ENCODE assay signal across 8 cellular contexts in genomic region chr3:183427206-183428139, GRCh38. TPM values are rescaled to one million over a fixed set of nuclear protein-coding genes. Genes with fewer than 3 reads are reported as not detected.
A peak's percentile ranks its signal among the peaks of the same experiment; 100 is the strongest.
DNase-seq lines count a peak whose midpoint lies in the region; ATAC-seq, FAIRE-seq and TF ChIP-seq lines count a peak whose summit lies in the region.

No MANE protein-coding gene starts in this region.

- H3K27ac Mint-ChIP-seq in activated naive CD4-positive, alpha-beta T cell treated with anti-CD3 and anti-CD28 coated beads, Interleukin-2, amount 10 ng/mL, durations not matched to agents 7 days and 5 days, result no peak overlapping the region
- H3K27ac Mint-ChIP-seq in activated B cell treated with CpG ODN at 0.5 μM for 24 hours, result no peak overlapping the region

- H3K4me1 ChIP-seq in iPS DF 6.9 (ENCODE audit: control insufficient read depth, insufficient read depth, low read length), result peaks cover 2% of the 10 kb centered on the region; the same call in 1 of the 2 replicates
- H3K4me1 ChIP-seq in small intestine (ENCODE audit: control insufficient read depth in 2 of 2, insufficient read depth in 1 of 2, low read depth in 1 of 2, low read length in 1 of 2), result peaks cover 0 to 2% of the 10 kb centered on the region in 2 donors

- CTCF ChIA-PET in activated naive CD4-positive, alpha-beta T cell treated with anti-CD3 and anti-CD28 coated beads, Interleukin-2, amount 10 ng/mL, durations not matched to agents 7 days and 5 days (lab: Charles Lee), result interaction anchor here (1.3 to 1.6 kb wide), 3 partner anchors 17 to 46 kb away, joined by 3 to 4 read pairs (median 3); no protein-coding TSS in a partner anchor
- CTCF ChIA-PET in activated B cell treated with CpG ODN at 0.5 μM for 24 hours (lab: Charles Lee), result interaction anchor here (1.0 kb wide), 1 partner anchor 339 kb away, joined by 3 read pairs; no protein-coding TSS in a partner anchor

- no CpG with 5 or more reads among the region's 40 CpGs for WGBS in iPS DF 6.9 (ENCODE audit: insufficient coverage, insufficient read length)
- WGBS in small intestine, 3 donors, result 24 to 29% (median 24%) methylated on average over 40 of the region's 40 CpGs

- H3K4me3 Mint-ChIP-seq in activated naive CD4-positive, alpha-beta T cell treated with anti-CD3 and anti-CD28 coated beads, Interleukin-2, amount 10 ng/mL, durations not matched to agents 7 days and 5 days, result peak overlapping the region; percentile 75
- peak overlapping the region; percentile 81 for H3K4me3 Mint-ChIP-seq in activated B cell treated with CpG ODN at 0.5 μM for 24 hours

- no peak for FAIRE-seq in small intestine (lab: Jason Lieb, UNC)

- intact Hi-C loops in activated B cell treated with CpG ODN at 0.5 μM for 24 hours (cut with micrococcal nuclease), result loop anchor here (2.0 kb wide), 1 partner anchor 19 kb away; no protein-coding TSS in a partner anchor

- peak overlapping the region; percentile 98 for H3K4me3 ChIP-seq in iPS DF 6.9 (ENCODE audit: low read length)
- H3K4me3 ChIP-seq in small intestine (ENCODE audit: low read depth in 1 of 2, low read length in 2 of 2), result peak overlapping the region; percentile 44 to 62

- peaks cover 42% of the 10 kb centered on the region for H3K27me3 Mint-ChIP-seq in activated naive CD4-positive, alpha-beta T cell treated with anti-CD3 and anti-CD28 coated beads, Interleukin-2, amount 10 ng/mL, durations not matched to agents 7 days and 5 days
- peaks cover 16% of the 10 kb centered on the region for H3K27me3 Mint-ChIP-seq in activated B cell treated with CpG ODN at 0.5 μM for 24 hours

- H3K4me1 Mint-ChIP-seq in activated naive CD4-positive, alpha-beta T cell treated with anti-CD3 and anti-CD28 coated beads, Interleukin-2, amount 10 ng/mL, durations not matched to agents 7 days and 5 days, result peaks cover 32% of the 10 kb centered on the region
- peaks cover 7% of the 10 kb centered on the region for H3K4me1 Mint-ChIP-seq in activated B cell treated with CpG ODN at 0.5 μM for 24 hours

- no peaks in the 10 kb centered on the region for H3K9me3 Mint-ChIP-seq in activated naive CD4-positive, alpha-beta T cell treated with anti-CD3 and anti-CD28 coated beads, Interleukin-2, amount 10 ng/mL, durations not matched to agents 7 days and 5 days
- peaks cover 2% of the 10 kb centered on the region for H3K9me3 Mint-ChIP-seq in activated B cell treated with CpG ODN at 0.5 μM for 24 hours

- H3K27me3 ChIP-seq in iPS DF 6.9 (ENCODE audit: control insufficient read depth, insufficient read depth, low read length) (no peaks in the 10 kb centered on the region), small intestine (ENCODE audit: control insufficient read depth in 2 of 2, insufficient read depth in 2 of 2, low read length in 2 of 2) (no peaks in the 10 kb centered on the region)

- no peak for DNase-seq in activated naive CD4-positive, alpha-beta T cell treated with anti-CD3 and anti-CD28 coated beads, Interleukin-2, amount 10 ng/mL, durations not matched to agents 7 days and 5 days
- no peak for DNase-seq in activated naive CD4-positive, alpha-beta T cell treated with Interleukin-2 at 50 U/mL for 16 hours
- DNase-seq in activated B cell treated with CpG ODN at 0.5 μM for 24 hours (no peak), iPS DF 6.9 (ENCODE audit: low read depth, low spot score) (no peak), small intestine (no peak), EL (no peak), omental fat pad (ENCODE audit: low spot score) (no peak)

- H3K36me3 ChIP-seq in iPS DF 6.9 (ENCODE audit: control insufficient read depth, insufficient read depth, low read length) (no peaks in the 10 kb centered on the region), small intestine (ENCODE audit: control insufficient read depth in 2 of 2, insufficient read depth in 2 of 2, low read length in 2 of 2) (no peaks in the 10 kb centered on the region)

- no peak overlapping the region for H3K27ac ChIP-seq in iPS DF 6.9 (ENCODE audit: low read length)
- peak overlapping the region in 1 of 2 donors; percentile 25 for H3K27ac ChIP-seq in small intestine (ENCODE audit: low read depth in 1 of 2, low read length in 1 of 2)

- no peak for ATAC-seq in activated B cell treated with CpG ODN at 0.5 μM for 24 hours (ENCODE audit: low read depth)
- ATAC-seq in GM18861 (IDR thresholded peaks at IDR 0.05; ENCODE audit: unreplicated experiment), result no peak
- ATAC-seq in omental fat pad (ENCODE audit: low FRiP score), result no peak

- POLR2A ChIA-PET in activated B cell treated with CpG ODN at 0.5 μM for 24 hours (lab: Charles Lee), result interaction anchor here (0.8 to 1.7 kb wide), 3 partner anchors 20 to 634 kb away, joined by 3 to 7 read pairs (median 3); no protein-coding TSS in a partner anchor

- no peaks in the 10 kb centered on the region for H3K36me3 Mint-ChIP-seq in activated naive CD4-positive, alpha-beta T cell treated with anti-CD3 and anti-CD28 coated beads, Interleukin-2, amount 10 ng/mL, durations not matched to agents 7 days and 5 days
- no peaks in the 10 kb centered on the region for H3K36me3 Mint-ChIP-seq in activated B cell treated with CpG ODN at 0.5 μM for 24 hours (ENCODE audit: low read depth)

- TF ChIP-seq CTCF in activated B cell treated with CpG ODN at 0.5 μM for 24 hours (IDR thresholded peaks at IDR 0.05), result no peak
- TF ChIP-seq CTCF in omental fat pad (IDR thresholded peaks at IDR 0.05), result no peak

- H3K9me3 ChIP-seq in iPS DF 6.9 (ENCODE audit: control insufficient read depth, insufficient read depth, low read length) (no peaks in the 10 kb centered on the region), small intestine (ENCODE audit: control insufficient read depth, low read depth) (no peaks in the 10 kb centered on the region)

RNA-seq across cellular contexts. Expression of gene MCF2L2, which starts 0.9 kb away (rescaled TPM):
- total RNA-seq in activated B cell treated with CpG ODN at 0.5 μM for 24 hours (1.8 and 2.4 TPM in 2 replicates), omental fat pad (under 1 TPM; under 0.01 to 0.84 (median 0.39) TPM)
- 1 to 10 TPM in 2 of 3 donors, not detected in 1; 1.1 to 1.3 TPM for polyA plus RNA-seq in small intestine
